14 cellular contexts compared by ENCODE assay signal in genomic region chr2:230650585-230651137, GRCh38.
DNase-seq lines count a peak whose midpoint lies in the region; ATAC-seq, FAIRE-seq and TF ChIP-seq lines count a peak whose summit lies in the region.
"Had no signal": no experiment of that assay in that cellular context is flagged by ENCODE, and none has a peak within 500 bp of the region (broad histone marks: within the 10 kb centered on the region; RNA-seq: fewer than 3 reads in every experiment).

No MANE protein-coding gene starts in this region.

- peak overlapping the region; percentile 71 for H4K8ac ChIP-seq in mesenchymal stem cell (ENCODE audit: low read length)

- no peak overlapping the region for H3K14ac ChIP-seq in mesenchymal stem cell (ENCODE audit: low read length in 2 of 2)

- no peak overlapping the region for H2BK12ac ChIP-seq in mesenchymal stem cell (ENCODE audit: low read length in 2 of 2)

- FAIRE-seq in GM12891 (lab: Jason Lieb, UNC) = peak; percentile 52
- FAIRE-seq: G401.6 had no signal

- WGBS in mesenchymal stem cell = 67% methylated on average over 6 of the region's 7 CpGs

- no peak for TF ChIP-seq POLR2A in GM12891 (IDR thresholded peaks at IDR 0.05; ENCODE audit: low read depth, low read length)

- H3K36me3 ChIP-seq in mesenchymal stem cell (ENCODE audit: control insufficient read depth in 1 of 2, insufficient read depth in 2 of 2, low read depth in 1 of 2, low read length in 2 of 2) = no peaks in the 10 kb centered on the region
- H3K36me3 ChIP-seq: ascending aorta, gastrocnemius medialis had no signal

- no peak overlapping the region for H4K91ac ChIP-seq in mesenchymal stem cell (ENCODE audit: low read length)

- no peak overlapping the region for H3K9ac ChIP-seq in mesenchymal stem cell (ENCODE audit: low read length)

- H3K18ac ChIP-seq in mesenchymal stem cell (ENCODE audit: low read depth in 1 of 2, low read length in 2 of 2) = no peak overlapping the region

- no peak overlapping the region for H3K23ac ChIP-seq in mesenchymal stem cell (ENCODE audit: low read length in 2 of 2)

- H3K4ac ChIP-seq in mesenchymal stem cell (ENCODE audit: low read depth in 1 of 2, low read length in 2 of 2) = no peak overlapping the region

- no peak overlapping the region for H2BK15ac ChIP-seq in mesenchymal stem cell (ENCODE audit: low read depth, poor library complexity, severe bottlenecking)

- H3K4me2 ChIP-seq in mesenchymal stem cell (ENCODE audit: low read length, poor library complexity, severe bottlenecking) = no peak overlapping the region

- DNase-seq in GM12891 (ENCODE audit: insufficient read length, low spot score) = no peak
- peak; percentile 34 for DNase-seq in NCI-H2029 treated with DMSO at 0.1 percent for 48 hours (lab: John Stamatoyannopoulos, UW)
- DNase-seq in mesenchymal stem cell = no peak
- DNase-seq in CD1c-positive myeloid dendritic cell (ENCODE audit: extremely low spot score) = no peak
- DNase-seq in NK-92 (lab: John Stamatoyannopoulos, UW; ENCODE audit: unreplicated experiment) = no peak
- DNase-seq in NCI-H1092 treated with DMSO at 0.1 percent for 48 hours (lab: John Stamatoyannopoulos, UW) = no peak
- DNase-seq in GM19238 (ENCODE audit: insufficient read length, low spot score) = no peak
- DNase-seq: activated CD4-positive, alpha-beta T cell treated with anti-CD3 and anti-CD28 coated beads, Interleukin-2, amount 10 ng/mL, durations not matched to agents 24 days and 14 days; gastrocnemius medialis; naive B cell; NCI-H226 had no signal

- no peaks in the 10 kb centered on the region for H3K9me3 ChIP-seq in mesenchymal stem cell (ENCODE audit: control insufficient read depth, low read length)
- H3K9me3 ChIP-seq: ascending aorta, gastrocnemius medialis had no signal

- no peaks in the 10 kb centered on the region for H3K79me1 ChIP-seq in mesenchymal stem cell (replicated peaks; ENCODE audit: low read length, poor library complexity, severe bottlenecking)

- H2AK5ac ChIP-seq in mesenchymal stem cell (ENCODE audit: low read length, severe bottlenecking) = no peak overlapping the region

- H3K27me3 ChIP-seq in mesenchymal stem cell (ENCODE audit: control insufficient read depth in 1 of 2, insufficient read depth in 1 of 2, low read length in 2 of 2) = no peaks in the 10 kb centered on the region
- H3K27me3 ChIP-seq: ascending aorta, gastrocnemius medialis had no signal

- no peak overlapping the region for H2BK5ac ChIP-seq in mesenchymal stem cell (ENCODE audit: low read depth, low read length, poor library complexity, severe bottlenecking)

- H3K4me3 ChIP-seq in mesenchymal stem cell (ENCODE audit: insufficient read depth in 1 of 2, low read depth in 1 of 2, low read length in 2 of 2) = no peak overlapping the region
- H3K4me3 ChIP-seq: ascending aorta, gastrocnemius medialis had no signal

- H3K27ac ChIP-seq in mesenchymal stem cell (ENCODE audit: low read length, poor library complexity, severe bottlenecking) = no peak overlapping the region
- H3K27ac ChIP-seq: ascending aorta, gastrocnemius medialis had no signal

- ATAC-seq in GM21737 (IDR thresholded peaks at IDR 0.05; ENCODE audit: unreplicated experiment) = peak; percentile 75
- ATAC-seq: gastrocnemius medialis had no signal

- no peak overlapping the region for H2AFZ ChIP-seq in mesenchymal stem cell (ENCODE audit: low read depth, low read length)

- H3K4me1 ChIP-seq in mesenchymal stem cell (ENCODE audit: control insufficient read depth, insufficient read depth, low read depth, low read length) = peaks cover 5% of the 10 kb centered on the region
- H3K4me1 ChIP-seq: ascending aorta, gastrocnemius medialis had no signal

- H2BK120ac ChIP-seq in mesenchymal stem cell (ENCODE audit: low read depth, low read length) = no peak overlapping the region

TF ChIP-seq in GM12891, 5 proteins besides CTCF, POLR2A, EP300 and RAD21:
- TF ChIP-seq SPI1 (IDR thresholded peaks at IDR 0.05; ENCODE audit: low read depth, low read length) (no peak), PAX5 (IDR thresholded peaks at IDR 0.05; ENCODE audit: insufficient read depth, low read length, severe bottlenecking) (peak; percentile 64), POU2F2 (IDR thresholded peaks at IDR 0.05; ENCODE audit: low read depth, low read length) (0 out of 2 replicates have a peak, but pooled peaks have one; percentile 31), TAF1 (IDR thresholded peaks at IDR 0.05; ENCODE audit: low read depth, low read length) (no peak), POLR2AphosphoS5 (IDR thresholded peaks at IDR 0.05; ENCODE audit: low read depth, low read length) (no peak)
